In genomic region chr20:47117789-47118188, GRCh38 we compare ENCODE assay signal across 18 cellular contexts.
DNase-seq lines count a peak whose midpoint lies in the region; ATAC-seq and TF ChIP-seq lines count a peak whose summit lies in the region.
"Had no signal": no experiment of that assay in that cellular context is flagged by ENCODE, and none has a peak within 500 bp of the region (broad histone marks: within the 10 kb centered on the region; RNA-seq: fewer than 3 reads in every experiment).

No MANE protein-coding gene starts in this region.

- H3K4me3 ChIP-seq in PC-3 (ENCODE audit: low read length) = no peak overlapping the region
- no peak overlapping the region for H3K4me3 ChIP-seq in tibial nerve
- H3K4me3 ChIP-seq in Caco-2 (ENCODE audit: low read depth, low read length) = no peak overlapping the region

- H3K9me3 Mint-ChIP-seq in chondrocyte (ENCODE audit: low read depth) (no peaks in the 10 kb centered on the region), nephron (no peaks in the 10 kb centered on the region), Caco-2 (ENCODE audit: unreplicated experiment) (no peaks in the 10 kb centered on the region)

- H3K4me1 ChIP-seq in PC-3 (ENCODE audit: insufficient read depth, low read length) (peaks cover 14% of the 10 kb centered on the region; the same call in 1 of the 2 replicates), tibial nerve (peaks cover 0 to 56% (median 13%) of the 10 kb centered on the region in 4 donors), Caco-2 (no peaks in the 10 kb centered on the region)
- H3K4me1 ChIP-seq: parathyroid adenoma had no signal

- H3K27me3 Mint-ChIP-seq in chondrocyte (ENCODE audit: low read depth) (no peaks in the 10 kb centered on the region), nephron (ENCODE audit: low read depth) (no peaks in the 10 kb centered on the region), Caco-2 (ENCODE audit: insufficient read depth, unreplicated experiment) (peaks cover 3% of the 10 kb centered on the region)

- H3K36me3 ChIP-seq in PC-3 (ENCODE audit: low read depth, low read length) = no peaks in the 10 kb centered on the region
- H3K36me3 ChIP-seq in tibial nerve = no peaks in the 10 kb centered on the region
- H3K36me3 ChIP-seq in Caco-2 (ENCODE audit: control insufficient read depth, insufficient read depth, low read length) = no peaks in the 10 kb centered on the region

- H3K4me3 Mint-ChIP-seq in chondrocyte (ENCODE audit: unreplicated experiment) = no peak overlapping the region
- H3K4me3 Mint-ChIP-seq in nephron = no peak overlapping the region
- no peak overlapping the region for H3K4me3 Mint-ChIP-seq in Caco-2 (ENCODE audit: unreplicated experiment)

- H3K36me3 Mint-ChIP-seq in chondrocyte (ENCODE audit: low read depth) = no peaks in the 10 kb centered on the region
- H3K36me3 Mint-ChIP-seq in nephron (ENCODE audit: low read depth) = peaks cover 3% of the 10 kb centered on the region
- no peaks in the 10 kb centered on the region for H3K36me3 Mint-ChIP-seq in Caco-2 (ENCODE audit: insufficient read depth, unreplicated experiment)

- no peaks in the 10 kb centered on the region for H3K79me2 ChIP-seq in PC-3 (ENCODE audit: low read length)
- H3K79me2 ChIP-seq: parathyroid adenoma had no signal

- no peak for DNase-seq in PC-3
- DNase-seq in chondrocyte (ENCODE audit: low spot score) = no peak
- DNase-seq in tibial nerve (ENCODE audit: low spot score in 2 of 2) = no peak
- no peak for DNase-seq in Caco-2
- no peak for DNase-seq in stimulated activated CD8-positive, alpha-beta memory T cell treated with anti-CD3 and anti-CD28 coated beads, Interleukin-4, amount 100 ng/mL, for 48 hours
- DNase-seq in NK-92 (lab: John Stamatoyannopoulos, UW; ENCODE audit: unreplicated experiment) = no peak
- DNase-seq: amniotic stem cell, cortex of kidney, erythroblast, GDM1, GOT3, Karpas-422, left colon, NCI-H1436 treated with DMSO at 0.1 percent for 48 hours, SHP77, T-helper 2 cell had no signal

- H3K4me1 Mint-ChIP-seq in chondrocyte (ENCODE audit: low read depth) = peaks cover 25% of the 10 kb centered on the region
- peaks cover 18% of the 10 kb centered on the region for H3K4me1 Mint-ChIP-seq in nephron
- H3K4me1 Mint-ChIP-seq in Caco-2 (ENCODE audit: low read depth, unreplicated experiment) = no peaks in the 10 kb centered on the region

- no peak for TF ChIP-seq EP300 in tibial nerve (IDR thresholded peaks at IDR 0.05)

- intact Hi-C loops in PC-3 (cut with micrococcal nuclease) (no loop called here), Caco-2 (cut with micrococcal nuclease; ENCODE audit: unreplicated experiment) (no loop called here)

- H3F3A ChIP-seq in PC-3 (ENCODE audit: low read length, unreplicated experiment) = no peaks in the 10 kb centered on the region

- H3K27ac Mint-ChIP-seq in chondrocyte (ENCODE audit: unreplicated experiment) = peak overlapping the region; percentile 60
- H3K27ac Mint-ChIP-seq in nephron = peak overlapping the region; percentile 81 to 89 (median 87)
- no peak overlapping the region for H3K27ac Mint-ChIP-seq in Caco-2 (ENCODE audit: unreplicated experiment)

- no peak overlapping the region for H3K27ac ChIP-seq in PC-3 (ENCODE audit: low read length)
- peak overlapping the region; percentile 38 to 89 (median 80) for H3K27ac ChIP-seq in tibial nerve
- H3K27ac ChIP-seq: parathyroid adenoma had no signal

- CTCF ChIA-PET in PC-3 (lab: Charles Lee) (interaction anchor here (0.5 kb wide), 1 partner anchor 8 kb away, joined by 4 read pairs; no protein-coding TSS in a partner anchor), Caco-2 (lab: Charles Lee) (no interaction called here)

- POLR2A ChIA-PET in PC-3 (lab: Charles Lee; ENCODE audit: unreplicated experiment) = no interaction called here
- POLR2A ChIA-PET in Caco-2 (lab: Charles Lee) = no interaction called here

- 36 to 44% methylated on average over 5 of the region's 5 CpGs for WGBS in tibial nerve, 2 donors

- peak overlapping the region; percentile 46; the same call in 1 of the 2 replicates for H2AFZ ChIP-seq in PC-3 (ENCODE audit: low read length)
- H2AFZ ChIP-seq: parathyroid adenoma had no signal

- H3K27me3 ChIP-seq in PC-3 (ENCODE audit: low read length) (no peaks in the 10 kb centered on the region), tibial nerve (no peaks in the 10 kb centered on the region), Caco-2 (replicated peaks; ENCODE audit: control insufficient read depth, insufficient read depth, low read length) (no peaks in the 10 kb centered on the region)

- H3K9ac ChIP-seq in PC-3 (ENCODE audit: low read length) = no peak overlapping the region
- H3K9ac ChIP-seq: parathyroid adenoma had no signal

- BruUV-seq in PC-3 (replicated peaks; lab: Mats Ljungman, UMichigan) (no TSS peak), Caco-2 (replicated peaks; lab: Mats Ljungman, UMichigan) (no TSS peak)

- H4K20me1 ChIP-seq in PC-3 (ENCODE audit: low read length) = no peaks in the 10 kb centered on the region

- H3K9me3 ChIP-seq in PC-3 (ENCODE audit: low read length) (no peaks in the 10 kb centered on the region), tibial nerve (no peaks in the 10 kb centered on the region), Caco-2 (0 out of 2 replicates have a peak, but pooled peaks cover 3% of the 10 kb centered on the region)

- peak; percentile 84 for ATAC-seq in PC-3
- ATAC-seq: left colon had no signal

- 0 out of 2 replicates have a peak overlapping the region, but pooled peaks have one; percentile 21 for H3K4me2 ChIP-seq in PC-3 (ENCODE audit: low read length)

- TF ChIP-seq CTCF in PC-3 (conservative IDR thresholded peaks at IDR 0.05; ENCODE audit: low read depth, low read length) (no peak), chondrocyte (IDR thresholded peaks at IDR 0.05) (no peak), nephron (IDR thresholded peaks at IDR 0.05; ENCODE audit: unreplicated experiment in 3 of 3) (no peak), tibial nerve (IDR thresholded peaks at IDR 0.05) (no peak), Caco-2 (IDR thresholded peaks at IDR 0.05; ENCODE audit: insufficient read depth in 1 of 2, low read depth in 1 of 2, low read length in 1 of 2, severe bottlenecking in 1 of 2, unreplicated experiment in 1 of 2) (no peak)

- TF ChIP-seq POLR2A in tibial nerve (IDR thresholded peaks at IDR 0.05) = no peak

- no peaks in the 10 kb centered on the region for H3K9me2 ChIP-seq in PC-3 (replicated peaks; ENCODE audit: low read length)
